Comparison of ENCODE assay signal across 18 cellular contexts in the genomic region with DNA sequence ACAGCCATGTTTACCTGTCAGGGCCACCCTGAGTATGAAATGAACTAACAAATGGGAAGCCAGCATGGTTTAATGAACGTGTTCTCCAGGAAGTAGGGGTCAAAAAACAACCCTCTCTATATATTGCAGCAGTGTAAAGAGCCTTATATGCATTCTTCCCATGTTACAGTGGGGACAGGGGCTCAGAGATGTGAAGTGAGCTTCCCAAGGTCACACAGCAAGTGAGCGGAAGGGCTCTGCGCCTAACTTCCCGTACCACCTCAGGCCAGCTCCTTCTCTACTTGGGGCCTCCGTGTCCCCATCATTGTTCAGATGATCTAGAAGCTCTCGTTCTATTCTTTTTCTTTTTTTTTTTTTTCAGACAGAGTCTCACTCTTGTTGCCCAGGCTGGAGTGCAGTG.
A peak's percentile ranks its signal among the peaks of the same experiment; 100 is the strongest.
DNase-seq lines count a peak whose midpoint lies in the region; ATAC-seq, FAIRE-seq and TF ChIP-seq lines count a peak whose summit lies in the region.
"Had no signal": no experiment of that assay in that cellular context is flagged by ENCODE, and none has a peak within 500 bp of the region (broad histone marks: within the 10 kb centered on the region; RNA-seq: fewer than 3 reads in every experiment).

No MANE protein-coding gene starts in this region.

- H3K27me3 ChIP-seq in breast epithelium: no peaks in the 10 kb centered on the region
- H3K27me3 ChIP-seq in K562 (ENCODE audit: control insufficient read depth in 2 of 2, insufficient read depth in 2 of 2, low read length in 2 of 2): no peaks in the 10 kb centered on the region
- H3K27me3 ChIP-seq in psoas muscle (ENCODE audit: insufficient read depth in 3 of 3, low read length in 2 of 3): peaks cover 0 to 9% (median 1%) of the 10 kb centered on the region in 3 donors
- H3K27me3 ChIP-seq: BLaER1 treated with 17β-estradiol and CSF1 and Interleukin-3, amounts not matched to agents 10 nM and 100 nM had no signal

- intact Hi-C loops in MCF 10A (cut with micrococcal nuclease): no loop called here
- intact Hi-C loops in breast epithelium (cut with DNase I; ENCODE audit: low total_unique reads): loop anchor here (10.0 kb wide), 1 partner anchor 71 kb away; no protein-coding TSS in a partner anchor
- intact Hi-C loops in K562 (cut with micrococcal nuclease): no loop called here
- intact Hi-C loops in kidney (cut with DNase I): no loop called here
- intact Hi-C loops in psoas muscle (cut with DNase I): no loop called here

- peaks cover 17% of the 10 kb centered on the region for H3K4me1 Mint-ChIP-seq in MCF 10A (ENCODE audit: insufficient read depth, unreplicated experiment)

- H3K36me3 ChIP-seq in breast epithelium (no peaks in the 10 kb centered on the region), K562 (ENCODE audit: control insufficient read depth, insufficient read depth, low read length) (no peaks in the 10 kb centered on the region), kidney (ENCODE audit: control insufficient read depth in 1 of 2, insufficient read depth in 2 of 2, low read length in 2 of 2) (no peaks in the 10 kb centered on the region), psoas muscle (ENCODE audit: insufficient read depth in 1 of 2, low read depth in 1 of 2) (no peaks in the 10 kb centered on the region)
- H3K36me3 ChIP-seq: BLaER1 treated with 17β-estradiol and CSF1 and Interleukin-3, amounts not matched to agents 10 nM and 100 nM had no signal

- TF ChIP-seq RAD21 in K562 (CRISPR knock-in tag; conservative IDR thresholded peaks at IDR 0.05 in 1 of 2, IDR thresholded peaks at IDR 0.05 in 1 of 2): no peak

- no peak for TF ChIP-seq POLR2A in breast epithelium (IDR thresholded peaks at IDR 0.05)
- TF ChIP-seq POLR2A in K562 (conservative IDR thresholded peaks at IDR 0.05): no peak

- no peaks in the 10 kb centered on the region for H4K20me1 ChIP-seq in K562 (replicated peaks; ENCODE audit: control insufficient read depth, insufficient read depth, low read length)
- H4K20me1 ChIP-seq: BLaER1 treated with 17β-estradiol and CSF1 and Interleukin-3, amounts not matched to agents 10 nM and 100 nM had no signal

- no peak for TF ChIP-seq EP300 in K562 (IDR thresholded peaks at IDR 0.05; ENCODE audit: low read length)

- no peak for ATAC-seq in K562
- no peak for ATAC-seq in left lobe of liver
- ATAC-seq in psoas muscle: no peak

- no peak overlapping the region for H3K4me3 Mint-ChIP-seq in MCF 10A (ENCODE audit: unreplicated experiment)

- H2AFZ ChIP-seq in K562 (ENCODE audit: low read depth, low read length): no peak overlapping the region

- POLR2A ChIA-PET in MCF 10A (lab: Yijun Ruan, JAX): no interaction called here
- POLR2A ChIA-PET in K562 (lab: Yijun Ruan, JAX): interaction anchor here (0.9 kb wide), 1 partner anchor 9 kb away, joined by 4 read pairs; no protein-coding TSS in a partner anchor

- no TSS peak for BruUV-seq in MCF 10A (replicated peaks; lab: Mats Ljungman, UMichigan)
- BruUV-seq in K562 (replicated peaks; lab: Mats Ljungman, UMichigan): no TSS peak

- no peak overlapping the region for H3K9ac ChIP-seq in K562 (ENCODE audit: insufficient read depth in 1 of 2, low read depth in 2 of 2, low read length in 2 of 2)
- no peak overlapping the region for H3K9ac ChIP-seq in kidney (ENCODE audit: low read length in 2 of 2)
- H3K9ac ChIP-seq: BLaER1 treated with 17β-estradiol and CSF1 and Interleukin-3, amounts not matched to agents 10 nM and 100 nM had no signal

- H3K36me3 Mint-ChIP-seq in MCF 10A (ENCODE audit: insufficient read depth, unreplicated experiment): peaks cover 5% of the 10 kb centered on the region

- no peaks in the 10 kb centered on the region for H3K9me1 ChIP-seq in K562 (ENCODE audit: control insufficient read depth, insufficient read depth, low read length)

- TF ChIP-seq CTCF in MCF 10A (IDR thresholded peaks at IDR 0.05; ENCODE audit: unreplicated experiment) (no peak), breast epithelium (IDR thresholded peaks at IDR 0.05) (no peak), K562 (IDR thresholded peaks at IDR 0.05 in 2 of 3, conservative IDR thresholded peaks at IDR 0.05 in 1 of 3; ENCODE audit: insufficient read depth in 2 of 3, low read depth in 1 of 3, low read length in 3 of 3) (no peak), kidney (IDR thresholded peaks at IDR 0.05; ENCODE audit: borderline replicate concordance, extremely low read depth, insufficient read depth) (no peak), psoas muscle (IDR thresholded peaks at IDR 0.05) (no peak)

- in situ Hi-C loops in K562 (cut with MboI): no loop called here

- H3K4me2 ChIP-seq in K562 (ENCODE audit: insufficient read depth, low read length): no peak overlapping the region

- H3K4me1 ChIP-seq in breast epithelium (peaks cover 0 to 12% of the 10 kb centered on the region in 2 donors), K562 (replicated peaks in 1 of 2; ENCODE audit: control insufficient read depth in 2 of 2, insufficient read depth in 2 of 2, low read length in 2 of 2) (peaks cover 7 to 10% of the 10 kb centered on the region in 2 experiments; a peak in 3 of 5 replicates), kidney (ENCODE audit: control insufficient read depth in 1 of 2, insufficient read depth in 1 of 2, low read depth in 1 of 2, low read length in 2 of 2) (peaks cover 10 to 12% of the 10 kb centered on the region in 2 donors), psoas muscle (no peaks in the 10 kb centered on the region)

- FAIRE-seq in K562 (lab: Jason Lieb, UNC): no peak
- FAIRE-seq in kidney (lab: Jason Lieb, UNC): no peak
- FAIRE-seq: GM18507 had no signal

- DNase-seq in MCF 10A (ENCODE audit: unreplicated experiment) (no peak), breast epithelium (ENCODE audit: low spot score in 2 of 2) (no peak), K562 (ENCODE audit: extremely low read depth in 1 of 4, low spot score in 3 of 4) (no peak), kidney (peak; percentile 29), C1 segment of cervical spinal cord (lab: John Stamatoyannopoulos, UW) (no peak), left lobe of liver (ENCODE audit: low spot score) (no peak), psoas muscle (no peak)
- no peak for DNase-seq in activated effector memory CD4-positive, alpha-beta T cell treated with anti-CD3 and anti-CD28 coated beads, Interleukin-2, amount 50 U/mL, for 16 hours
- DNase-seq: EL, HCEC 1CT, NCI-H1436, NCI-H2081, NCI-H524, SK-N-SH had no signal

- H3K9me3 ChIP-seq in breast epithelium: no peaks in the 10 kb centered on the region
- H3K9me3 ChIP-seq in K562 (replicated peaks; ENCODE audit: control insufficient read depth, insufficient read depth, low read depth, low read length): no peaks in the 10 kb centered on the region
- H3K9me3 ChIP-seq in kidney (ENCODE audit: control insufficient read depth in 1 of 2, low read length in 2 of 2): no peaks in the 10 kb centered on the region
- H3K9me3 ChIP-seq in psoas muscle: no peaks in the 10 kb centered on the region
- H3K9me3 ChIP-seq: SK-N-SH had no signal

- no peaks in the 10 kb centered on the region for H3K79me2 ChIP-seq in K562 (ENCODE audit: control insufficient read depth, insufficient read depth, low read length)

- no peaks in the 10 kb centered on the region for H3K9me3 Mint-ChIP-seq in MCF 10A (ENCODE audit: unreplicated experiment)
- H3K9me3 Mint-ChIP-seq: IgD-negative memory B cell had no signal

- no peaks in the 10 kb centered on the region for H3K27me3 Mint-ChIP-seq in MCF 10A (ENCODE audit: insufficient read depth, unreplicated experiment)

- H3K4me3 ChIP-seq in breast epithelium (no peak overlapping the region), K562 (no peak overlapping the region), kidney (ENCODE audit: low read length in 2 of 2) (no peak overlapping the region), psoas muscle (no peak overlapping the region)
- H3K4me3 ChIP-seq: BLaER1 treated with 17β-estradiol and CSF1 and Interleukin-3, amounts not matched to agents 10 nM and 100 nM had no signal

- 70% methylated on average over 6 of the region's 6 CpGs for WGBS in K562 (ENCODE audit: insufficient coverage, low coverage, missing lambda C conversion rate)
- WGBS in psoas muscle, 3 donors: 84 to 88% (median 84%) methylated on average over 6 of the region's 6 CpGs

- H3K27ac ChIP-seq in breast epithelium (no peak overlapping the region), K562 (ENCODE audit: extremely low read depth, low read depth, low read length) (no peak overlapping the region), kidney (ENCODE audit: low read depth in 2 of 2, low read length in 2 of 2) (no peak overlapping the region), psoas muscle (no peak overlapping the region)
- H3K27ac ChIP-seq: 22Rv1; BLaER1 treated with 17β-estradiol and CSF1 and Interleukin-3, amounts not matched to agents 10 nM and 100 nM had no signal

- H3K27ac Mint-ChIP-seq in MCF 10A (ENCODE audit: low read depth, unreplicated experiment): peak overlapping the region; percentile 40

- CTCF ChIA-PET in MCF 10A (lab: Yijun Ruan, JAX): interaction anchor here (0.6 to 1.3 kb wide), 2 partner anchors 20 to 331 kb away, joined by 3 read pairs; no protein-coding TSS in a partner anchor
- CTCF ChIA-PET in K562 (lab: Yijun Ruan, JAX; ENCODE audit: low intra/inter-chr PET ratio): no interaction called here

TF ChIP-seq in K562, 482 proteins besides CTCF, POLR2A, EP300 and RAD21 (continues in another document):
- no peak for TF ChIP-seq ZNF707 (CRISPR knock-in tag; conservative IDR thresholded peaks at IDR 0.05)
- 0 out of 4 replicates have a peak, but pooled peaks of 1 of the 2 experiments have one; percentile 10 for TF ChIP-seq KDM1A (IDR thresholded peaks at IDR 0.05)
- TF ChIP-seq, protein P1, sequence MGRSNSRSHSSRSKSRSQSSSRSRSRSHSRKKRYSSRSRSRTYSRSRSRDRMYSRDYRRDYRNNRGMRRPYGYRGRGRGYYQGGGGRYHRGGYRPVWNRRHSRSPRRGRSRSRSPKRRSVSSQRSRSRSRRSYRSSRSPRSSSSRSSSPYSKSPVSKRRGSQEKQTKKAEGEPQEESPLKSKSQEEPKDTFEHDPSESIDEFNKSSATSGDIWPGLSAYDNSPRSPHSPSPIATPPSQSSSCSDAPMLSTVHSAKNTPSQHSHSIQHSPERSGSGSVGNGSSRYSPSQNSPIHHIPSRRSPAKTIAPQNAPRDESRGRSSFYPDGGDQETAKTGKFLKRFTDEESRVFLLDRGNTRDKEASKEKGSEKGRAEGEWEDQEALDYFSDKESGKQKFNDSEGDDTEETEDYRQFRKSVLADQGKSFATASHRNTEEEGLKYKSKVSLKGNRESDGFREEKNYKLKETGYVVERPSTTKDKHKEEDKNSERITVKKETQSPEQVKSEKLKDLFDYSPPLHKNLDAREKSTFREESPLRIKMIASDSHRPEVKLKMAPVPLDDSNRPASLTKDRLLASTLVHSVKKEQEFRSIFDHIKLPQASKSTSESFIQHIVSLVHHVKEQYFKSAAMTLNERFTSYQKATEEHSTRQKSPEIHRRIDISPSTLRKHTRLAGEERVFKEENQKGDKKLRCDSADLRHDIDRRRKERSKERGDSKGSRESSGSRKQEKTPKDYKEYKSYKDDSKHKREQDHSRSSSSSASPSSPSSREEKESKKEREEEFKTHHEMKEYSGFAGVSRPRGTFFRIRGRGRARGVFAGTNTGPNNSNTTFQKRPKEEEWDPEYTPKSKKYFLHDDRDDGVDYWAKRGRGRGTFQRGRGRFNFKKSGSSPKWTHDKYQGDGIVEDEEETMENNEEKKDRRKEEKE (IDR thresholded peaks at IDR 0.05; ENCODE audit: borderline replicate concordance in 1 of 2, control insufficient read depth in 1 of 2, low read depth in 2 of 2, low read length in 1 of 2): no peak
- TF ChIP-seq SAFB2 (IDR thresholded peaks at IDR 0.05; ENCODE audit: borderline replicate concordance, low read depth, low read length, severe bottlenecking): no peak
